Comparison of ENCODE assay signal across 9 cellular contexts in genomic region chr7:2529161-2530075, GRCh38. TPM values are rescaled to one million over a fixed set of nuclear protein-coding genes. Genes with fewer than 3 reads are reported as not detected.
DNase-seq lines count a peak whose midpoint lies in the region; ATAC-seq, FAIRE-seq and TF ChIP-seq lines count a peak whose summit lies in the region.
"Had no signal": no experiment of that assay in that cellular context is flagged by ENCODE, and none has a peak within 500 bp of the region (broad histone marks: within the 10 kb centered on the region; RNA-seq: fewer than 3 reads in every experiment).

No MANE protein-coding gene starts in this region.

- H3K9me3 Mint-ChIP-seq in Calu3 (ENCODE audit: low read depth, unreplicated experiment) = no peaks in the 10 kb centered on the region

- H2AFZ ChIP-seq in keratinocyte (ENCODE audit: control insufficient read depth, low read length) = no peak overlapping the region

- H4K20me1 ChIP-seq in keratinocyte (ENCODE audit: control insufficient read depth, extremely low read depth, insufficient read depth, low read length) = peaks cover 4% of the 10 kb centered on the region

- no peaks in the 10 kb centered on the region for H3K27me3 ChIP-seq in keratinocyte (ENCODE audit: control insufficient read depth, extremely low read depth, insufficient read depth, low read length)
- peaks cover 0 to 49% (median 0%) of the 10 kb centered on the region in 3 donors for H3K27me3 ChIP-seq in stomach

- H3K79me2 ChIP-seq in keratinocyte (ENCODE audit: control insufficient read depth, insufficient read depth, low read length) = no peaks in the 10 kb centered on the region

- H3K27ac Mint-ChIP-seq in Calu3 (ENCODE audit: unreplicated experiment) = peak overlapping the region; percentile 88

- dilution Hi-C loops in keratinocyte (cut with MboI; ENCODE audit: extremely low pct_ligation_motif_present, low sequenced_read_pairs) = no loop called here

- FAIRE-seq in keratinocyte (lab: Jason Lieb, UNC) = no peak
- FAIRE-seq: frontal cortex had no signal

- no peak for TF ChIP-seq EP300 in stomach (IDR thresholded peaks at IDR 0.05)

- no peaks in the 10 kb centered on the region for H3K9me1 ChIP-seq in keratinocyte (ENCODE audit: control insufficient read depth, extremely low read depth, insufficient read depth, low read length)

- 40 to 47% (median 42%) methylated on average over 21 to 30 of the region's 30 CpGs for WGBS in stomach, 5 donors

- H3K4me3 ChIP-seq in keratinocyte (ENCODE audit: control insufficient read depth in 2 of 3, extremely low read depth in 1 of 3, insufficient read depth in 2 of 3, low read depth in 1 of 3, low read length in 3 of 3) = no peak overlapping the region
- peak overlapping the region in 1 of 4 donors; percentile 16 for H3K4me3 ChIP-seq in stomach

- H3K27ac ChIP-seq in keratinocyte (ENCODE audit: control insufficient read depth, insufficient read depth, low read length) (peak overlapping the region; percentile 40), stomach (peak overlapping the region; percentile 63 to 92 (median 88))

- H3K27me3 Mint-ChIP-seq in Calu3 (ENCODE audit: unreplicated experiment) = no peaks in the 10 kb centered on the region

- peaks cover 45% of the 10 kb centered on the region for H3K4me1 ChIP-seq in keratinocyte (ENCODE audit: control insufficient read depth, extremely low read depth, insufficient read depth, low read length)
- peaks cover 71 to 75% (median 72%) of the 10 kb centered on the region in 4 donors for H3K4me1 ChIP-seq in stomach

- BruUV-seq in Calu3 (replicated peaks; lab: Mats Ljungman, UMichigan) = no TSS peak

- H3K4me1 Mint-ChIP-seq in Calu3 (ENCODE audit: low read depth, unreplicated experiment) = peaks cover 50% of the 10 kb centered on the region

- TF ChIP-seq CTCF in Calu3 (IDR thresholded peaks at IDR 0.05; ENCODE audit: unreplicated experiment) = no peak
- no peak for TF ChIP-seq CTCF in keratinocyte (optimal IDR thresholded peaks at IDR 0.05 in 1 of 3, IDR thresholded peaks at IDR 0.05 in 1 of 3, conservative IDR thresholded peaks at IDR 0.05 in 1 of 3; ENCODE audit: extremely low read depth in 1 of 3, insufficient read depth in 2 of 3, low read length in 3 of 3)
- TF ChIP-seq CTCF in stomach (IDR thresholded peaks at IDR 0.05) = no peak

- ATAC-seq in HG02642 (IDR thresholded peaks at IDR 0.05; ENCODE audit: poor library complexity, unreplicated experiment) (peak; percentile 42), HG02798 (IDR thresholded peaks at IDR 0.05; ENCODE audit: poor library complexity, unreplicated experiment) (no peak)

- H3K9me3 ChIP-seq in keratinocyte (ENCODE audit: control insufficient read depth, low read depth, low read length) (no peaks in the 10 kb centered on the region), stomach (no peaks in the 10 kb centered on the region)

- H3K36me3 ChIP-seq in keratinocyte (ENCODE audit: control insufficient read depth in 2 of 2, extremely low read depth in 1 of 2, insufficient read depth in 2 of 2, low read length in 2 of 2) (peaks cover 10 to 12% of the 10 kb centered on the region in 2 experiments), stomach (peaks cover 9 to 42% (median 27%) of the 10 kb centered on the region in 4 donors)

- peaks cover 79% of the 10 kb centered on the region for H3K36me3 Mint-ChIP-seq in Calu3 (ENCODE audit: insufficient read depth, unreplicated experiment)

- no peak for TF ChIP-seq POLR2A in stomach (IDR thresholded peaks at IDR 0.05)

- H3K4me2 ChIP-seq in keratinocyte (ENCODE audit: control insufficient read depth, extremely low read depth, insufficient read depth, low read depth, low read length) = peak overlapping the region; percentile 27

- H3K4me3 Mint-ChIP-seq in Calu3 (ENCODE audit: low read depth, unreplicated experiment) = peak overlapping the region; percentile 53

- CTCF ChIA-PET in Calu3 (lab: Charles Lee) = interaction anchor here (0.6 to 2.0 kb wide), 5 partner anchors 15 to 78 kb away, joined by 3 to 8 read pairs (median 4); no protein-coding TSS in a partner anchor

- intact Hi-C loops in Calu3 (cut with micrococcal nuclease; ENCODE audit: unreplicated experiment) = no loop called here
- intact Hi-C loops in stomach (cut with DNase I; ENCODE audit: low total_unique reads) = no loop called here

- H3K9ac ChIP-seq in keratinocyte (ENCODE audit: control insufficient read depth, extremely low read depth, insufficient read depth, low read length) = peak overlapping the region; percentile 41

- DNase-seq in Calu3 = peak; percentile 84
- DNase-seq in SIG-M5 treated with dmso at 0.1 percent for 504 hours (lab: John Stamatoyannopoulos, UW; ENCODE audit: unreplicated experiment) = peak; percentile 94
- DNase-seq in amniotic epithelial cell (ENCODE audit: low read depth) = peak; percentile 52
- DNase-seq in keratinocyte (ENCODE audit: low read depth, low spot score) = no peak
- peak; percentile 63 for DNase-seq in stomach
- DNase-seq in NCI-H748 (lab: John Stamatoyannopoulos, UW; ENCODE audit: unreplicated experiment) = no peak

RNA-seq across cellular contexts. Expression of gene LFNG, which starts 9.8 kb away (rescaled TPM):
- total RNA-seq in Calu3 (2022) (46.8 and 59.1 TPM in 2 replicates), stomach (100 to 1,000 TPM in 1 of 5 donors, 10 to 100 TPM in 3, 1 to 10 TPM in 1; 8.0 to 103 (median 36.2) TPM)
- polyA plus RNA-seq in keratinocyte (17.7 to 21.1 TPM (median 20.8 TPM) in 3 replicates), stomach (10 to 100 TPM; 11.8 to 15.4 (median 14.1) TPM)
- 2.1 TPM for polyA plus RNA-seq in keratinocyte (2011; ENCODE audit: low read depth)
- 7.5 and 18.4 TPM in 2 replicates for polyA plus RNA-seq in keratinocyte (2011; cell fraction: cytosol; rRNA removed)
- 24.0 and 32.4 TPM in 2 replicates for polyA plus RNA-seq in keratinocyte (2011; cell fraction: nucleus; rRNA removed)
- 9.3 and 26.0 TPM in 2 replicates for polyA plus RNA-seq in keratinocyte (2012; ENCODE audit: low replicate concordance)
- 13.9 to 24.5 TPM (median 14.2 TPM) in 3 replicates for polyA minus RNA-seq in keratinocyte
- 40.9 TPM for polyA minus RNA-seq in keratinocyte (2011; cell fraction: cytosol; rRNA and poly(A)+ RNA removed)
- 27.8 and 29.3 TPM in 2 replicates for polyA minus RNA-seq in keratinocyte (2011; cell fraction: nucleus; rRNA and poly(A)+ RNA removed)

RNA-seq across cellular contexts. Expression of gene BRAT1, which starts 25.9 kb away (rescaled TPM):
- 56.2 and 59.6 TPM in 2 replicates for total RNA-seq in Calu3 (2022)
- polyA plus RNA-seq in keratinocyte = 6.4 to 12.6 TPM (median 10.0 TPM) in 3 replicates
- polyA plus RNA-seq in keratinocyte (2011; ENCODE audit: low read depth) = 2.5 TPM
- 4.4 and 12.9 TPM in 2 replicates for polyA plus RNA-seq in keratinocyte (2011; cell fraction: cytosol; rRNA removed)
- 22.6 and 32.9 TPM in 2 replicates for polyA plus RNA-seq in keratinocyte (2011; cell fraction: nucleus; rRNA removed)
- polyA plus RNA-seq in keratinocyte (2012; ENCODE audit: low replicate concordance) = 9.7 and 18.5 TPM in 2 replicates
- 5.1 to 12.8 TPM (median 8.4 TPM) in 3 replicates for polyA minus RNA-seq in keratinocyte
- 29.2 TPM for polyA minus RNA-seq in keratinocyte (2011; cell fraction: cytosol; rRNA and poly(A)+ RNA removed)
- 18.2 and 19.3 TPM in 2 replicates for polyA minus RNA-seq in keratinocyte (2011; cell fraction: nucleus; rRNA and poly(A)+ RNA removed)
- 100 to 1,000 TPM in 1 of 5 donors, 10 to 100 TPM in 4; 16.3 to 119 (median 35.7) TPM for total RNA-seq in stomach
- polyA plus RNA-seq in stomach = 10 to 100 TPM; 23.5 to 25.2 (median 23.5) TPM

RNA-seq across cellular contexts. Expression of gene IQCE, which starts 29.4 kb away (rescaled TPM):
- total RNA-seq in Calu3 (2022) = 94.8 and 96.4 TPM in 2 replicates
- 4.7 to 9.1 TPM (median 5.2 TPM) in 3 replicates for polyA plus RNA-seq in keratinocyte
- 6.6 TPM for polyA plus RNA-seq in keratinocyte (2011; ENCODE audit: low read depth)
- 6.5 and 10.3 TPM in 2 replicates for polyA plus RNA-seq in keratinocyte (2011; cell fraction: cytosol; rRNA removed)
- polyA plus RNA-seq in keratinocyte (2011; cell fraction: nucleus; rRNA removed) = 15.0 and 18.3 TPM in 2 replicates
- polyA plus RNA-seq in keratinocyte (2012; ENCODE audit: low replicate concordance) = 2.2 and 10.8 TPM in 2 replicates
- 8.2 to 16.2 TPM (median 8.6 TPM) in 3 replicates for polyA minus RNA-seq in keratinocyte
- 6.9 TPM for polyA minus RNA-seq in keratinocyte (2011; cell fraction: cytosol; rRNA and poly(A)+ RNA removed)
- polyA minus RNA-seq in keratinocyte (2011; cell fraction: nucleus; rRNA and poly(A)+ RNA removed) = 6.0 and 9.8 TPM in 2 replicates
- total RNA-seq in stomach = 100 to 1,000 TPM in 1 of 5 donors, 10 to 100 TPM in 3, 1 to 10 TPM in 1; 1.8 to 248 (median 49.1) TPM
- polyA plus RNA-seq in stomach = 10 to 100 TPM in 1 of 3 donors, 1 to 10 TPM in 2; 3.0 to 10.5 (median 7.5) TPM

RNA-seq across cellular contexts. Expression of gene GRIFIN, which starts 53.2 kb away (rescaled TPM):
- total RNA-seq in Calu3 (2022) (not detected in 2 replicates), stomach (not detected)
- polyA plus RNA-seq in keratinocyte (not detected in 3 replicates), stomach (not detected)
- polyA plus RNA-seq in keratinocyte (2011; ENCODE audit: low read depth) = not detected
- not detected in 2 replicates for polyA plus RNA-seq in keratinocyte (2011; cell fraction: cytosol; rRNA removed)
- not detected in 2 replicates for polyA plus RNA-seq in keratinocyte (2011; cell fraction: nucleus; rRNA removed)
- polyA plus RNA-seq in keratinocyte (2012; ENCODE audit: low replicate concordance) = not detected in 2 replicates
- not detected in 3 replicates for polyA minus RNA-seq in keratinocyte
- not detected for polyA minus RNA-seq in keratinocyte (2011; cell fraction: cytosol; rRNA and poly(A)+ RNA removed)
- polyA minus RNA-seq in keratinocyte (2011; cell fraction: nucleus; rRNA and poly(A)+ RNA removed) = not detected in 2 replicates
- total RNA-seq: frontal cortex had no signal

Comparison
In these comparisons a context has a peak if more than half of its experiments do, and no peak if none do; other contexts are left out.
1. DNase-seq: peak in Calu3 (single experiment), SIG-M5 treated with dmso at 0.1 percent for 504 hours (single experiment), amniotic epithelial cell (single experiment) and stomach (single experiment); none in keratinocyte (single experiment) and NCI-H748 (single experiment).